23 cellular contexts compared by ENCODE assay signal in genomic region chr2:95374451-95374915, GRCh38. TPM values are rescaled to one million over a fixed set of nuclear protein-coding genes. Genes with fewer than 3 reads are reported as not detected.
DNase-seq lines count a peak whose midpoint lies in the region; ATAC-seq and TF ChIP-seq lines count a peak whose summit lies in the region.
"Had no signal": no experiment of that assay in that cellular context is flagged by ENCODE, and none has a peak within 500 bp of the region (broad histone marks: within the 10 kb centered on the region; RNA-seq: fewer than 3 reads in every experiment).

No MANE protein-coding gene starts in this region.

- H3K27ac ChIP-seq in heart left ventricle (no peak overlapping the region), RWPE2 (ENCODE audit: poor library complexity, severe bottlenecking) (no peak overlapping the region)
- H3K27ac ChIP-seq: C4-2B had no signal

- H3K36me3 Mint-ChIP-seq in type B pancreatic cell: no peaks in the 10 kb centered on the region

- WGBS in heart left ventricle, 4 donors: 91 to 96% (median 93%) methylated on average over 5 to 11 of the region's 11 CpGs

- intact Hi-C loops in Right ventricle myocardium inferior (cut with DNase I): no loop called here
- intact Hi-C loops in heart left ventricle (cut with DNase I): no loop called here

- H3K9me3 ChIP-seq in heart left ventricle (peaks cover 0 to 9% (median 0%) of the 10 kb centered on the region in 12 donors), RWPE2 (ENCODE audit: severe bottlenecking) (peaks cover 2% of the 10 kb centered on the region)

- H3K4me1 ChIP-seq in heart left ventricle: no peaks in the 10 kb centered on the region
- no peaks in the 10 kb centered on the region for H3K4me1 ChIP-seq in RWPE2 (ENCODE audit: insufficient read depth, poor library complexity, severe bottlenecking)

- TF ChIP-seq POLR2A in heart left ventricle (IDR thresholded peaks at IDR 0.05): no peak

- DNase-seq in Right ventricle myocardium inferior (ENCODE audit: missing footprints) (peak; percentile 4), heart left ventricle (no peak), RWPE2 (ENCODE audit: low spot score) (peak; percentile 38), mesenteric fat pad (ENCODE audit: low spot score) (peak; percentile 77), type B pancreatic cell (ENCODE audit: extremely low spot score, unreplicated experiment) (peak; percentile 55), occipital lobe (lab: John Stamatoyannopoulos, UW) (no peak), putamen (ENCODE audit: low spot score) (no peak)
- DNase-seq: 8988T, AML-193, DMS53, GF-D8, MM.1S, NCI-H1048, NCI-H1417 treated with DMSO at 0.1 percent for 48 hours, NCI-H187 treated with DMSO at 0.1 percent for 48 hours, NCI-H2107, NCI-H446 treated with DMSO at 0.1 percent for 48 hours, NCI-H526 treated with DMSO at 0.1 percent for 48 hours, OCI-M1, SHP77 had no signal

- H3K27me3 ChIP-seq in heart left ventricle (no peaks in the 10 kb centered on the region), RWPE2 (ENCODE audit: insufficient read depth, poor library complexity, severe bottlenecking) (no peaks in the 10 kb centered on the region)

- H3K27ac Mint-ChIP-seq in type B pancreatic cell: no peak overlapping the region

- TF ChIP-seq CTCF in heart left ventricle (IDR thresholded peaks at IDR 0.05) (no peak), RWPE2 (IDR thresholded peaks at IDR 0.05; ENCODE audit: poor library complexity, severe bottlenecking) (no peak), type B pancreatic cell (conservative IDR thresholded peaks at IDR 0.05) (no peak)

- H3K9me3 Mint-ChIP-seq in type B pancreatic cell: no peaks in the 10 kb centered on the region

- H3K4me1 Mint-ChIP-seq in type B pancreatic cell (ENCODE audit: unreplicated experiment): no peaks in the 10 kb centered on the region

- peaks cover 0 to 12% (median 0%) of the 10 kb centered on the region in 9 donors for H3K36me3 ChIP-seq in heart left ventricle
- no peaks in the 10 kb centered on the region for H3K36me3 ChIP-seq in RWPE2 (ENCODE audit: low read depth)

- H3K4me3 Mint-ChIP-seq in type B pancreatic cell: no peak overlapping the region

- H3K27me3 Mint-ChIP-seq in type B pancreatic cell: peaks cover 17% of the 10 kb centered on the region

- H3K4me3 ChIP-seq in heart left ventricle (no peak overlapping the region), RWPE2 (ENCODE audit: severe bottlenecking) (no peak overlapping the region)
- H3K4me3 ChIP-seq: K562 had no signal

- ATAC-seq in Right ventricle myocardium inferior: no peak
- ATAC-seq in heart left ventricle: no peak
- no peak for ATAC-seq in RWPE2 (ENCODE audit: low read depth)
- ATAC-seq in HG03159 (IDR thresholded peaks at IDR 0.05; ENCODE audit: unreplicated experiment): no peak

RNA-seq across cellular contexts. Expression of gene FAHD2A, which starts 28.0 kb away (rescaled TPM):
- total RNA-seq in Right ventricle myocardium inferior (41.6 TPM), heart left ventricle (10 to 100 TPM; 26.2 to 51.7 (median 34.6) TPM), mesenteric fat pad (18.5 TPM), type B pancreatic cell (ENCODE audit: low replicate concordance) (23.4 and 39.2 TPM in 2 replicates), occipital lobe (8.7 TPM)
- polyA plus RNA-seq in heart left ventricle: 10 to 100 TPM; 31.5 to 37.6 TPM

Comparison
In these comparisons a context has a peak if more than half of its experiments do, and no peak if none do; other contexts are left out.
1. DNase-seq: peak in Right ventricle myocardium inferior (single experiment), RWPE2 (single experiment), mesenteric fat pad (single experiment) and type B pancreatic cell (single experiment); none in heart left ventricle (0 of 5), occipital lobe (single experiment) and putamen (single experiment).